In the genomic region with DNA sequence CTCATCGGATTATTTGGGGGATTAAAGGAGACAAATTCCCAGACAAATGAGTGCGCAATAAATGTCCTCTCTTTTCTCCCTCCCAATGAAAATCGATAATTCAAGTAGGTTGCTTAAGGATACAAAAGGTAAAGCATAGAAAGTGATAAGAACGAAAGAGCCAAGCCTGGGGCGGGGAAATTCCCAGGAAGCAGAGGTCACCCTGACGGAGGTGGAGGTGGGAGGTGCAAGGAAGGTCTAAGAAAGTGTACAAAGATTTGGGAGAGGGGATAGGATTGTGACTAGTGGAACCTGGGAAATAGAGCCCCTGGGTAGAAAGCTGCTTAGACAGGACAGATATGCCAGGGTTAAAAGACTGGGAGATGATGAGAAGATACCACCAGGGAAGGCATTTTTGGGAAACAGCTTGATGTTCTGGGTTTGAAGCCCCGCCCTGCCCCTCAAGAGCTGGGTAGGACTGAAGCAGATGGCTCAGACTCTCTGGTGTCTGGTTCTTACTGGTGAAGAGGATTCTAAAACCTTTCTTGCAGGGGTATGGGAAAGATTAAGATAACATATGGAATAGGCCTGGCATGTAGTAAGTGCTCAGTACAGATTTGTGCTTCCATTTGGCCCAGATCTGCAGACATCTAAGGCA, we compare ENCODE assay signal across 1 cellular context.
TF ChIP-seq lines count a peak whose summit lies in the region.

No MANE protein-coding gene starts in this region.

TF ChIP-seq in A549, 52 proteins besides CTCF, POLR2A, EP300 and RAD21:
- TF ChIP-seq NPAS2 (CRISPR knock-in tag; IDR thresholded peaks at IDR 0.05; ENCODE audit: borderline replicate concordance) (no peak), EHMT2 (IDR thresholded peaks at IDR 0.05; ENCODE audit: low read depth) (no peak), GATA3 (IDR thresholded peaks at IDR 0.05; ENCODE audit: borderline replicate concordance) (no peak), MAX (IDR thresholded peaks at IDR 0.05) (no peak), FOSL2 (IDR thresholded peaks at IDR 0.05) (no peak), FOSL2 (CRISPR knock-in tag; IDR thresholded peaks at IDR 0.05) (no peak), MAFK (IDR thresholded peaks at IDR 0.05; ENCODE audit: partially characterized antibody) (no peak), NFE2L2 (conservative IDR thresholded peaks at IDR 0.05; ENCODE audit: low read length) (no peak), TFCP2L1 (CRISPR knock-in tag; IDR thresholded peaks at IDR 0.05) (no peak), NR3C1 (IDR thresholded peaks at IDR 0.05) (no peak), MAZ (IDR thresholded peaks at IDR 0.05; ENCODE audit: borderline replicate concordance, low read depth, low read length) (no peak)
TF ChIP-seq in A549: peak in this region for 0.
